10 cellular contexts compared by ENCODE assay signal in genomic region chr3:150495149-150495548, GRCh38. TPM values are rescaled to one million over a fixed set of nuclear protein-coding genes. Genes with fewer than 3 reads are reported as not detected.
DNase-seq lines count a peak whose midpoint lies in the region; ATAC-seq and TF ChIP-seq lines count a peak whose summit lies in the region.
"Had no signal": no experiment of that assay in that cellular context is flagged by ENCODE, and none has a peak within 500 bp of the region (broad histone marks: within the 10 kb centered on the region; RNA-seq: fewer than 3 reads in every experiment).

No MANE protein-coding gene starts in this region.

- no peak overlapping the region for H3K4me3 ChIP-seq in naive thymus-derived CD4-positive, alpha-beta T cell (ENCODE audit: low read length)
- H3K4me3 ChIP-seq: lung had no signal

- no peaks in the 10 kb centered on the region for H3K9me3 ChIP-seq in naive thymus-derived CD4-positive, alpha-beta T cell (ENCODE audit: control insufficient read depth in 2 of 3, low read length in 3 of 3)

- CTCF ChIA-PET in naive thymus-derived CD4-positive, alpha-beta T cell (lab: Charles Lee), result interaction anchor here (0.6 to 3.1 kb wide), 19 partner anchors 9 to 558 kb away, joined by 3 to 41 read pairs (median 4); no protein-coding TSS in a partner anchor

- no peak overlapping the region for H3K27ac ChIP-seq in naive thymus-derived CD4-positive, alpha-beta T cell (ENCODE audit: low read depth, low read length)

- H3K4me1 ChIP-seq in naive thymus-derived CD4-positive, alpha-beta T cell (ENCODE audit: control insufficient read depth in 2 of 2, insufficient read depth in 2 of 2, low read length in 2 of 2), result no peaks in the 10 kb centered on the region

- H3K36me3 Mint-ChIP-seq in naive thymus-derived CD4-positive, alpha-beta T cell, result no peaks in the 10 kb centered on the region

- H3K27me3 ChIP-seq in naive thymus-derived CD4-positive, alpha-beta T cell (ENCODE audit: control insufficient read depth in 2 of 2, insufficient read depth in 2 of 2, low read length in 2 of 2), result no peaks in the 10 kb centered on the region

- H3K36me3 ChIP-seq in naive thymus-derived CD4-positive, alpha-beta T cell (ENCODE audit: control insufficient read depth in 2 of 3, insufficient read depth in 3 of 3, low read length in 3 of 3), result no peaks in the 10 kb centered on the region

- H3K27me3 Mint-ChIP-seq in naive thymus-derived CD4-positive, alpha-beta T cell, result peaks cover 0 to 9% (median 0%) of the 10 kb centered on the region in 5 donors
- H3K27me3 Mint-ChIP-seq: B cell had no signal

- intact Hi-C loops in naive thymus-derived CD4-positive, alpha-beta T cell (cut with micrococcal nuclease), result loop anchor here (1.0 to 10.0 kb wide), 9 partner anchors 85 to 528 kb away; partner anchors contain the start of genes PFN2 (in 1 of the 2) and TSC22D2 (in 1 of the 2)

- no peak overlapping the region for H3K27ac Mint-ChIP-seq in naive thymus-derived CD4-positive, alpha-beta T cell
- H3K27ac Mint-ChIP-seq: B cell had no signal

- DNase-seq in CD1c-positive myeloid dendritic cell (ENCODE audit: extremely low spot score), result peak; percentile 31
- DNase-seq in NAMALWA (ENCODE audit: low spot score), result peak; percentile 27
- peak; percentile 24 for DNase-seq in cerebellar cortex (ENCODE audit: low spot score)
- DNase-seq in naive thymus-derived CD4-positive, alpha-beta T cell, result no peak
- no peak for DNase-seq in activated effector memory CD4-positive, alpha-beta T cell treated with Interleukin-2 at 50 U/mL for 16 hours
- DNase-seq in GM13977 (ENCODE audit: low spot score), result no peak
- DNase-seq in T-helper 1 cell, result no peak
- no peak for DNase-seq in activated CD8-positive, alpha-beta memory T cell treated with anti-CD3 and anti-CD28 coated beads for 24 hours

- in situ Hi-C loops in GM13977 (cut with MboI; ENCODE audit: low pct_unique_long_range_greater_than_20kb, low sequenced_read_pairs, unreplicated experiment), result no loop called here

- peaks cover 0 to 6% (median 0%) of the 10 kb centered on the region in 7 donors for H3K4me1 Mint-ChIP-seq in naive thymus-derived CD4-positive, alpha-beta T cell
- H3K4me1 Mint-ChIP-seq: B cell had no signal

- TF ChIP-seq CTCF in GM13977 (IDR thresholded peaks at IDR 0.05; ENCODE audit: extremely low read depth, insufficient read depth, missing control alignments), result no peak

- no peak overlapping the region for H3K4me3 Mint-ChIP-seq in naive thymus-derived CD4-positive, alpha-beta T cell
- H3K4me3 Mint-ChIP-seq: B cell had no signal

- ATAC-seq in naive thymus-derived CD4-positive, alpha-beta T cell, result peak; percentile 34

- no peaks in the 10 kb centered on the region for H3K9me3 Mint-ChIP-seq in naive thymus-derived CD4-positive, alpha-beta T cell

- POLR2A ChIA-PET in naive thymus-derived CD4-positive, alpha-beta T cell (lab: Charles Lee), result interaction anchor here (3.5 kb wide), 1 partner anchor 86 kb away, joined by 16 read pairs; the partner anchor contains the start of gene TSC22D2

RNA-seq across cellular contexts. Expression of gene SERP1, which starts 51.1 kb away (rescaled TPM):
- total RNA-seq in naive thymus-derived CD4-positive, alpha-beta T cell, result 100 to 1,000 TPM in 4 of 5 experiments, 10 to 100 TPM in 1; 89.4 to 120 (median 115) TPM
- polyA plus RNA-seq in naive thymus-derived CD4-positive, alpha-beta T cell, result 100 to 1,000 TPM; 115 to 140 TPM

RNA-seq across cellular contexts. Expression of gene EIF2A, which starts 51.4 kb away (rescaled TPM):
- total RNA-seq in naive thymus-derived CD4-positive, alpha-beta T cell, result 100 to 1,000 TPM in 4 of 5 experiments, 10 to 100 TPM in 1; 94.7 to 135 (median 105) TPM
- polyA plus RNA-seq in naive thymus-derived CD4-positive, alpha-beta T cell, result 10 to 100 TPM; 54.1 to 58.4 TPM

Comparison
In these comparisons a context has a peak if more than half of its experiments do, and no peak if none do; other contexts are left out.
1. DNase-seq: peak in CD1c-positive myeloid dendritic cell (single experiment), NAMALWA (single experiment) and cerebellar cortex (single experiment); none in naive thymus-derived CD4-positive, alpha-beta T cell (0 of 9), activated effector memory CD4-positive, alpha-beta T cell treated with Interleukin-2 at 50 U/mL for 16 hours (single experiment), GM13977 (single experiment), T-helper 1 cell (0 of 5) and activated CD8-positive, alpha-beta memory T cell treated with anti-CD3 and anti-CD28 coated beads for 24 hours (single experiment).